11 cellular contexts compared by ENCODE assay signal in the genomic region with DNA sequence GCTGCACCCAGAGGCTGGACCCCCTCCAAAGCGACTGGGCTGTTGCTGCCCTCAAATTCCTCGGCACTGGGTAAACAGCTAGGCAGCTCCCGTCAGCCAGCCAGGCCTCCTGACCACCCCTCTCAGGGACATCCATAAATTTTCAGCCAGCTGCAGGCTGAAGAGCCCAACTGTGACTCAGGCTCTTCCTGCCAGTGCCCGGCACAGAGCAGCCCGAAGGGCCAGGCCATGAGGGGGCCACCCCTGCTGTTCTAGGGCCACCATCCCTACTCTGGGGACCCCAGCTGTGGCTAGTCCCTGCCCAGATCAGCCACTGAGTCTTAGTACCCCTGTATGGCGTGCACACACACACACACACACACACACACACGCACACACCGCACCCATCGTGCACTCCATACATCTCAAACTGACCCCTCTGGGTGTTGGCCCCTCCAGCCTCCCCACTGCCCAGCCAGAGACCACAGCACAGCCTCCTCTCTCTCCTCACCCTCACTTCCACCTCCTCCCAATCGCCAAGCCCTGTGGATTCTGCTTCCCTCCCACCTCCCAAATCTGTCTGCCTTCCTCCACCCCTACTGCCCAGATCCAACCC. TPM values are rescaled to one million over a fixed set of nuclear protein-coding genes. Genes with fewer than 3 reads are reported as not detected.
DNase-seq lines count a peak whose midpoint lies in the region; ATAC-seq, FAIRE-seq and TF ChIP-seq lines count a peak whose summit lies in the region.
"Had no signal": no experiment of that assay in that cellular context is flagged by ENCODE, and none has a peak within 500 bp of the region (broad histone marks: within the 10 kb centered on the region; RNA-seq: fewer than 3 reads in every experiment).

No MANE protein-coding gene starts in this region.

- peak; percentile 9 for FAIRE-seq in urothelium cell line (lab: Jason Lieb, UNC)
- FAIRE-seq in GM12891 (lab: Jason Lieb, UNC), result no peak

- H3K27ac Mint-ChIP-seq in activated T-cell treated with anti-CD3 and anti-CD28 coated beads, Interleukin-2, amount 50 U/mL, for 24 hours, result peak overlapping the region; percentile 8

- peaks cover 80% of the 10 kb centered on the region for H3K4me1 Mint-ChIP-seq in activated T-cell treated with anti-CD3 and anti-CD28 coated beads, Interleukin-2, amount 50 U/mL, for 24 hours (ENCODE audit: low read depth)

- in situ Hi-C loops in ACHN (cut with HindIII; ENCODE audit: low pct_ligation_motif_present, low pct_unique_long_range_greater_than_20kb, low sequenced_read_pairs), result no loop called here

- H3K4me3 Mint-ChIP-seq in activated T-cell treated with anti-CD3 and anti-CD28 coated beads, Interleukin-2, amount 50 U/mL, for 24 hours, result no peak overlapping the region

- no peaks in the 10 kb centered on the region for H3K27me3 Mint-ChIP-seq in activated T-cell treated with anti-CD3 and anti-CD28 coated beads, Interleukin-2, amount 50 U/mL, for 24 hours

- TF ChIP-seq POLR2A in GM12891 (IDR thresholded peaks at IDR 0.05; ENCODE audit: low read depth, low read length), result no peak

- no peaks in the 10 kb centered on the region for H3K9me3 Mint-ChIP-seq in activated T-cell treated with anti-CD3 and anti-CD28 coated beads, Interleukin-2, amount 50 U/mL, for 24 hours

- no peak for ATAC-seq in HG02870 (IDR thresholded peaks at IDR 0.05; ENCODE audit: unreplicated experiment)

- no peaks in the 10 kb centered on the region for H3K36me3 Mint-ChIP-seq in activated T-cell treated with anti-CD3 and anti-CD28 coated beads, Interleukin-2, amount 50 U/mL, for 24 hours (ENCODE audit: low read depth)

- DNase-seq in activated T-cell treated with anti-CD3 and anti-CD28 coated beads, Interleukin-2, amount 50 U/mL, for 24 hours, result no peak
- no peak for DNase-seq in activated T-cell treated with anti-CD3 and anti-CD28 coated beads, Interleukin-2, amount 50 U/mL, for 1 hour
- DNase-seq in astrocyte of the hippocampus (ENCODE audit: low read depth, low spot score), result peak; percentile 87
- peak; percentile 94 for DNase-seq in myocyte (ENCODE audit: low read depth)
- DNase-seq in urothelium cell line (ENCODE audit: low spot score), result peak; percentile 70
- no peak for DNase-seq in GM12891 (ENCODE audit: insufficient read length, low spot score)
- no peak for DNase-seq in ACHN
- DNase-seq: activated T-cell treated with anti-CD3 and anti-CD28 coated beads for 4 hours, NCI-H1417 had no signal

TF ChIP-seq in GM12891, 5 proteins besides CTCF, POLR2A, EP300 and RAD21:
- TF ChIP-seq POU2F2 (IDR thresholded peaks at IDR 0.05; ENCODE audit: low read depth, low read length) (no peak), SPI1 (IDR thresholded peaks at IDR 0.05; ENCODE audit: low read depth, low read length) (no peak), TAF1 (IDR thresholded peaks at IDR 0.05; ENCODE audit: low read depth, low read length) (no peak), POLR2AphosphoS5 (IDR thresholded peaks at IDR 0.05; ENCODE audit: low read depth, low read length) (no peak), PAX5 (IDR thresholded peaks at IDR 0.05; ENCODE audit: insufficient read depth, low read length, severe bottlenecking) (no peak)

RNA-seq across cellular contexts. Expression of a gene that starts 6.2 kb away (rescaled TPM):
- total RNA-seq in myocyte, result 0.62 and 0.78 TPM in 2 replicates
- polyA plus RNA-seq in myocyte (2012), result 1.3 TPM
- 479 TPM for polyA plus RNA-seq in GM12891 (2012; ENCODE audit: low read depth, missing spikeins)

RNA-seq across cellular contexts. Expression of a gene that starts 40.4 kb away (rescaled TPM):
- total RNA-seq in myocyte, result 0.05 TPM in 1 of 2 replicates, not detected in the other
- polyA plus RNA-seq in myocyte (2012), result 0.06 TPM
- polyA plus RNA-seq in GM12891 (2012; ENCODE audit: low read depth, missing spikeins), result 0.65 TPM
- total RNA-seq: epithelial cell of proximal tubule had no signal

Comparison
In these comparisons a context has a peak if more than half of its experiments do, and no peak if none do; other contexts are left out.
1. DNase-seq: peak in astrocyte of the hippocampus (single experiment), myocyte (single experiment) and urothelium cell line (single experiment); none in activated T-cell treated with anti-CD3 and anti-CD28 coated beads, Interleukin-2, amount 50 U/mL, for 24 hours (single experiment), activated T-cell treated with anti-CD3 and anti-CD28 coated beads, Interleukin-2, amount 50 U/mL, for 1 hour (single experiment), GM12891 (single experiment) and ACHN (single experiment).